14 cellular contexts compared by ENCODE assay signal in the genomic region with DNA sequence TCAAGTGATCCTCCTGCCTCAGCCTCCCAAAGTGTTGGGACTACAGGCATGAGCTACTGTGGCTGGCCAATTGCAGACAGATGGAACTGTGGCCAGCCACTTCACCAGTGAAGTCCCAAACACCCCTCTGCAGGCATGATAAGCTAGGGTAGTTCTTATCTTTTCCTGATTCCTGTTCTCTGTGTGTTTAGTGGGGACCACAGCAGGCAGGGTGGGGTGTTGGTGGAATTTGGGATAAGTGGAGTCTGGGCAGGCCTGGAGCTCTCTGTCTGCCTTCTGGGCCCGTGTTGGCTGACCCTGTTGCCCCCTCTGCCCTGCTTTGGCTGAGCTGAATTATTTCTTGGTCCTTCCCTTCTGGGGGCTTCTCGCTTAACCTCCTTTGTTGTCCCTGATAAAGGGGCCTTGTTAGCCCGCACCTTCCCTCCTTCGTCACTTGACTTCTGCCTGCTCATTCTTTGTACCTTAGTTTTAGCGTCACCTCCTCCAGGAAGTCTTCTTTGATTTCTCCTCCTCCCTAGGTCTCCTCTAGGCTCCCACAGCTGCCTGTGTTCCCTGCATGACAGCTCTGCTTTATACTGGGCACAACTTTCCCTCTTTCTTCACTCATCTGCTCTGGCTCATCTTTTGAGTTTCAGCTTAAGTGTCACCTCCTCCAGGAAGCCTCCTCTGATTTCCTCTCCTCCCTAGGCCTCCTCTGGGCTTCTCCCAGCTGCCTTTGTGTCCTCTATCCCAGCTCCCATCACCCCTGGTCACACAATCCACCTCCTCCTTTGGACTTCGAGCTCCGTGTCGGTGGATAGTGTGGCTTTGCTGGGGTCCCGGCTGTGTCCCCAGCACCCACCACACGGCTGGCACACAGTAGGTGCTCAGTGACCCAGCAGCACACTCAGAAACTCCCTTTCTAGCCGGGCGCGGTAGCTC. TPM values are rescaled to one million over a fixed set of nuclear protein-coding genes. Genes with fewer than 3 reads are reported as not detected.
DNase-seq lines count a peak whose midpoint lies in the region; ATAC-seq and TF ChIP-seq lines count a peak whose summit lies in the region.
"Had no signal": no experiment of that assay in that cellular context is flagged by ENCODE, and none has a peak within 500 bp of the region (broad histone marks: within the 10 kb centered on the region; RNA-seq: fewer than 3 reads in every experiment).

No MANE protein-coding gene starts in this region.

- H3K4me2 ChIP-seq in BLaER1, result peak overlapping the region; percentile 99
- H3K4me2 ChIP-seq in HCT116 (ENCODE audit: low read length), result peak overlapping the region; percentile 76

- DNase-seq in HCT116 (ENCODE audit: low read depth, low spot score) (no peak), mesothelial cell of epicardium (ENCODE audit: low spot score in 2 of 2, unreplicated experiment in 2 of 2) (no peak), prostate gland (ENCODE audit: low spot score) (no peak), NCI-H774 (lab: John Stamatoyannopoulos, UW) (no peak)
- DNase-seq in activated CD8-positive, alpha-beta T cell treated with anti-CD3 and anti-CD28 coated beads for 36 hours, result no peak
- DNase-seq in effector CD8-positive, alpha-beta T cell (lab: John Stamatoyannopoulos, UW), result no peak
- DNase-seq: MG63; NCI-H526 treated with DMSO at 0.1 percent for 48 hours; stimulated activated CD4-positive, alpha-beta T cell treated with anti-CD3 and anti-CD28 coated beads, Interleukin-1b, Interleukin-23, amount 100 ng/mL, for 48 hours; SW 1271 had no signal

- ATAC-seq in HCT116 (no peak), GM19328 (IDR thresholded peaks at IDR 0.05; ENCODE audit: unreplicated experiment) (no peak)
- ATAC-seq in activated CD8-positive, alpha-beta T cell treated with anti-CD3 and anti-CD28 coated beads for 36 hours, result no peak

- TF ChIP-seq POLR2A in HCT116 (IDR thresholded peaks at IDR 0.05; ENCODE audit: borderline replicate concordance, extremely low read depth, insufficient read depth, insufficient read length) (no peak), prostate gland (IDR thresholded peaks at IDR 0.05) (no peak)

- H3K27ac ChIP-seq in BLaER1 (no peak overlapping the region), HCT116 (ENCODE audit: low read depth, low read length) (peak overlapping the region; percentile 83; the same call in 1 of the 2 replicates), prostate gland (no peak overlapping the region)

- peak overlapping the region; percentile 84 for H3K4me3 Mint-ChIP-seq in activated CD8-positive, alpha-beta T cell treated with anti-CD3 and anti-CD28 coated beads for 36 hours
- peak overlapping the region; percentile 99 for H3K4me3 Mint-ChIP-seq in mesothelial cell of epicardium

- peaks cover 53% of the 10 kb centered on the region for H3K36me3 Mint-ChIP-seq in activated CD8-positive, alpha-beta T cell treated with anti-CD3 and anti-CD28 coated beads for 36 hours (ENCODE audit: low read depth)
- no peaks in the 10 kb centered on the region for H3K36me3 Mint-ChIP-seq in mesothelial cell of epicardium

- no TSS peak for BruUV-seq in HCT116 (replicated peaks; lab: Mats Ljungman, UMichigan)

- no peaks in the 10 kb centered on the region for H3K9me2 ChIP-seq in HCT116 (ENCODE audit: insufficient read depth)

- POLR2A ChIA-PET in HCT116 (lab: Charles Lee), result interaction anchor here (1.2 kb wide), 1 partner anchor 233 kb away, joined by 3 read pairs; no protein-coding TSS in a partner anchor
- POLR2A ChIA-PET in activated CD8-positive, alpha-beta T cell treated with anti-CD3 and anti-CD28 coated beads for 36 hours (lab: Charles Lee), result no interaction called here

- peaks cover 46% of the 10 kb centered on the region for H3K36me3 ChIP-seq in BLaER1
- peaks cover 0 to 17% of the 10 kb centered on the region in 2 experiments; a peak in 1 of 4 replicates for H3K36me3 ChIP-seq in HCT116 (ENCODE audit: control insufficient read depth in 1 of 2, insufficient read depth in 2 of 2, low read length in 2 of 2)
- no peaks in the 10 kb centered on the region for H3K36me3 ChIP-seq in prostate gland

- H3K9me3 ChIP-seq in BLaER1 (no peaks in the 10 kb centered on the region), HCT116 (ENCODE audit: control insufficient read depth in 1 of 2, insufficient read depth in 1 of 2, low read depth in 1 of 2, low read length in 2 of 2) (no peaks in the 10 kb centered on the region), prostate gland (no peaks in the 10 kb centered on the region)
- H3K9me3 ChIP-seq: MG63 had no signal

- CTCF ChIA-PET in HCT116 (lab: Charles Lee), result interaction anchor here (0.6 to 1.9 kb wide), 2 partner anchors 224 to 233 kb away, joined by 3 to 7 read pairs; no protein-coding TSS in a partner anchor
- CTCF ChIA-PET in activated CD8-positive, alpha-beta T cell treated with anti-CD3 and anti-CD28 coated beads for 36 hours (lab: Charles Lee), result interaction anchor here (0.5 to 1.7 kb wide), 8 partner anchors 20 to 301 kb away, joined by 3 to 8 read pairs (median 4); no protein-coding TSS in a partner anchor

- intact Hi-C loops in HCT116 (cut with micrococcal nuclease), result no loop called here
- intact Hi-C loops in activated CD8-positive, alpha-beta T cell treated with anti-CD3 and anti-CD28 coated beads for 36 hours (cut with micrococcal nuclease), result no loop called here
- intact Hi-C loops in prostate gland (cut with DNase I), result no loop called here

- H3K9ac ChIP-seq in BLaER1 (peak overlapping the region; percentile 25; the same call in 1 of the 2 replicates), HCT116 (ENCODE audit: low read length) (peak overlapping the region; percentile 53; the same call in 1 of the 2 replicates)

- H3K79me2 ChIP-seq in HCT116 (ENCODE audit: insufficient read depth, low read length), result peaks cover 32% of the 10 kb centered on the region

- H3K4me1 Mint-ChIP-seq in activated CD8-positive, alpha-beta T cell treated with anti-CD3 and anti-CD28 coated beads for 36 hours (ENCODE audit: low read depth), result peaks cover 52% of the 10 kb centered on the region
- peaks cover 9% of the 10 kb centered on the region for H3K4me1 Mint-ChIP-seq in mesothelial cell of epicardium

- H2AFZ ChIP-seq in HCT116 (ENCODE audit: low read depth, low read length, poor library complexity, severe bottlenecking), result peak overlapping the region; percentile 88

- H3K4me3 ChIP-seq in BLaER1, result peak overlapping the region; percentile 98; the same call in 1 of the 2 replicates
- H3K4me3 ChIP-seq in HCT116 (replicated peaks in 1 of 2; ENCODE audit: low read depth in 1 of 2, low read length in 2 of 2), result peak overlapping the region in 1 of 2 experiments; percentile 94; a peak in 1 of 4 replicates
- no peak overlapping the region for H3K4me3 ChIP-seq in prostate gland

- no peaks in the 10 kb centered on the region for H3K27me3 Mint-ChIP-seq in activated CD8-positive, alpha-beta T cell treated with anti-CD3 and anti-CD28 coated beads for 36 hours
- H3K27me3 Mint-ChIP-seq in mesothelial cell of epicardium (ENCODE audit: low read depth), result no peaks in the 10 kb centered on the region

- H3K27ac Mint-ChIP-seq in activated CD8-positive, alpha-beta T cell treated with anti-CD3 and anti-CD28 coated beads for 36 hours, result peak overlapping the region; percentile 69
- H3K27ac Mint-ChIP-seq in mesothelial cell of epicardium, result no peak overlapping the region

- no peaks in the 10 kb centered on the region for H3K9me3 Mint-ChIP-seq in activated CD8-positive, alpha-beta T cell treated with anti-CD3 and anti-CD28 coated beads for 36 hours
- no peaks in the 10 kb centered on the region for H3K9me3 Mint-ChIP-seq in mesothelial cell of epicardium

- H3K4me1 ChIP-seq in BLaER1, result peaks cover 64% of the 10 kb centered on the region
- peaks cover 12 to 26% of the 10 kb centered on the region in 2 experiments; a peak in 3 of 4 replicates for H3K4me1 ChIP-seq in HCT116 (ENCODE audit: control insufficient read depth in 1 of 2, insufficient read depth in 2 of 2, low read length in 2 of 2)
- peaks cover 10% of the 10 kb centered on the region for H3K4me1 ChIP-seq in prostate gland (replicated peaks)

- TF ChIP-seq CTCF in HCT116 (IDR thresholded peaks at IDR 0.05 in 2 of 3, conservative IDR thresholded peaks at IDR 0.05 in 1 of 3; ENCODE audit: borderline replicate concordance in 1 of 3, insufficient read depth in 1 of 3, low read depth in 2 of 3, low read length in 2 of 3) (no peak), mesothelial cell of epicardium (IDR thresholded peaks at IDR 0.05; ENCODE audit: unreplicated experiment) (no peak), prostate gland (IDR thresholded peaks at IDR 0.05) (no peak)
- no peak for TF ChIP-seq CTCF in activated CD8-positive, alpha-beta T cell treated with anti-CD3 and anti-CD28 coated beads for 36 hours (IDR thresholded peaks at IDR 0.05)

- TF ChIP-seq RAD21 in HCT116 (IDR thresholded peaks at IDR 0.05; ENCODE audit: low read depth), result no peak

- RAD21 ChIA-PET in HCT116 (lab: Charles Lee; ENCODE audit: low non-redundant PET in 1 of 2, low total read pairs in 2 of 2, uncharacterized antibody in 2 of 2, unreplicated experiment in 2 of 2), result no interaction called here

- H4K20me1 ChIP-seq in BLaER1, result peaks cover 82% of the 10 kb centered on the region
- H4K20me1 ChIP-seq in HCT116 (ENCODE audit: insufficient read depth), result no peaks in the 10 kb centered on the region; the same call in 1 of the 2 replicates

- WGBS in prostate gland, result 75% methylated on average over 13 of the region's 13 CpGs

- H3K27me3 ChIP-seq in BLaER1 (no peaks in the 10 kb centered on the region), HCT116 (ENCODE audit: insufficient read depth, low read length) (no peaks in the 10 kb centered on the region), prostate gland (replicated peaks; ENCODE audit: insufficient read depth) (no peaks in the 10 kb centered on the region)
- H3K27me3 ChIP-seq: MG63 had no signal

TF ChIP-seq in HCT116, 20 proteins besides CTCF, POLR2A, EP300 and RAD21 (continues in another document):
- no peak for TF ChIP-seq JUND (IDR thresholded peaks at IDR 0.05)

RNA-seq across cellular contexts. Expression of gene NCLN, which starts 1.7 kb away (rescaled TPM):
- total RNA-seq in HCT116 (2021; ENCODE audit: unreplicated experiment) (119 TPM), mesothelial cell of epicardium (51.2 to 53.0 TPM (median 51.5 TPM) in 3 replicates), prostate gland (10 to 100 TPM; 48.6 to 68.5 TPM)
- polyA plus RNA-seq in HCT116 (2012), result 91.3 and 94.7 TPM in 2 replicates
- 10 to 100 TPM; 55.9 to 56.8 TPM for total RNA-seq in activated CD8-positive, alpha-beta T cell treated with anti-CD3 and anti-CD28 coated beads for 36 hours

RNA-seq across cellular contexts. Expression of gene S1PR4, which starts 5.4 kb away (rescaled TPM):
- 0.71 TPM for total RNA-seq in HCT116 (2021; ENCODE audit: unreplicated experiment)
- 0.22 and 0.31 TPM in 2 replicates for polyA plus RNA-seq in HCT116 (2012)
- 10 to 100 TPM; 48.5 to 51.9 TPM for total RNA-seq in activated CD8-positive, alpha-beta T cell treated with anti-CD3 and anti-CD28 coated beads for 36 hours
- total RNA-seq in mesothelial cell of epicardium, result not detected in 3 replicates
- 1 to 10 TPM in 1 of 2 donors, under 1 TPM in 1; 0.14 to 1.5 TPM for total RNA-seq in prostate gland
- total RNA-seq: fibroblast of villous mesenchyme, osteocyte had no signal

RNA-seq across cellular contexts. Expression of gene CELF5, which starts 40.5 kb away (rescaled TPM):
- total RNA-seq in HCT116 (2021; ENCODE audit: unreplicated experiment), result 2.5 TPM
- 1.0 and 1.6 TPM in 2 replicates for polyA plus RNA-seq in HCT116 (2012)
- under 1 TPM; 0.20 to 0.56 TPM for total RNA-seq in activated CD8-positive, alpha-beta T cell treated with anti-CD3 and anti-CD28 coated beads for 36 hours
- total RNA-seq in mesothelial cell of epicardium, result 2.3 to 2.6 TPM (median 2.4 TPM) in 3 replicates
- under 1 TPM; 0.36 to 0.80 TPM for total RNA-seq in prostate gland

RNA-seq across cellular contexts. Expression of gene GNA15, which starts 48.1 kb away (rescaled TPM):
- total RNA-seq in HCT116 (2021; ENCODE audit: unreplicated experiment) (1.5 TPM), mesothelial cell of epicardium (0.09 to 0.13 TPM (median 0.13 TPM) in 3 replicates), prostate gland (10 to 100 TPM; 11.1 to 13.3 TPM)
- polyA plus RNA-seq in HCT116 (2012), result 0.86 and 1.2 TPM in 2 replicates
- total RNA-seq in activated CD8-positive, alpha-beta T cell treated with anti-CD3 and anti-CD28 coated beads for 36 hours, result 10 to 100 TPM; 44.1 to 45.5 TPM
- total RNA-seq: osteocyte had no signal

Comparison
In these comparisons a context has a peak if more than half of its experiments do, and no peak if none do; other contexts are left out.
1. RNA of gene S1PR4, which starts 5.4 kb away (total RNA-seq): 48.5 to 51.9 TPM in activated CD8-positive, alpha-beta T cell treated with anti-CD3 and anti-CD28 coated beads for 36 hours; 0.14 to 1.5 TPM in prostate gland, 0.71 TPM in HCT116 (single experiment) and not detected in mesothelial cell of epicardium; every median in the first group is over 10 times any median in the second.